ENCODE assay signal across 8 cellular contexts in genomic region chr7:50349963-50350944, GRCh38. TPM values are rescaled to one million over a fixed set of nuclear protein-coding genes. Genes with fewer than 3 reads are reported as not detected.
DNase-seq lines count a peak whose midpoint lies in the region; ATAC-seq and TF ChIP-seq lines count a peak whose summit lies in the region.

No MANE protein-coding gene starts in this region.

- H3K9me3 ChIP-seq in neutrophil (no peaks in the 10 kb centered on the region), thyroid gland (no peaks in the 10 kb centered on the region)

- H3K4me1 ChIP-seq in neutrophil (ENCODE audit: control insufficient read depth in 1 of 2, insufficient read depth in 1 of 2, low read depth in 1 of 2, low read length in 1 of 2): peaks cover 53 to 86% of the 10 kb centered on the region in 2 experiments
- no peaks in the 10 kb centered on the region for H3K4me1 ChIP-seq in thyroid gland

- intact Hi-C loops in thyroid gland (cut with DNase I): no loop called here

- ATAC-seq in HG03095 (IDR thresholded peaks at IDR 0.05; ENCODE audit: unreplicated experiment): peak; percentile 82

- TF ChIP-seq POLR2A in GM18951 (IDR thresholded peaks at IDR 0.05; ENCODE audit: extremely low read depth, insufficient read depth, insufficient read length) (peak; percentile 54), thyroid gland (IDR thresholded peaks at IDR 0.05) (no peak)

- H3K4me3 ChIP-seq in neutrophil (ENCODE audit: low read depth in 1 of 2, low read length in 1 of 2) (peak overlapping the region in 1 of 2 experiments; percentile 3), thyroid gland (replicated peaks in 1 of 3) (no peak overlapping the region)

- H3K36me3 ChIP-seq in neutrophil: peaks cover 46% of the 10 kb centered on the region
- H3K36me3 ChIP-seq in thyroid gland: no peaks in the 10 kb centered on the region

- H3K27me3 ChIP-seq in neutrophil (no peaks in the 10 kb centered on the region), thyroid gland (no peaks in the 10 kb centered on the region)

- H3K27ac ChIP-seq in neutrophil (peak overlapping the region; percentile 88), thyroid gland (no peak overlapping the region)

- in situ Hi-C loops in GM18951 (cut with MboI; ENCODE audit: low sequenced_read_pairs, unreplicated experiment): no loop called here

- WGBS in thyroid gland, 2 donors: 85 to 86% methylated on average over 18 of the region's 18 CpGs

- TF ChIP-seq CTCF in neutrophil (IDR thresholded peaks at IDR 0.05) (no peak), thyroid gland (IDR thresholded peaks at IDR 0.05) (no peak)

- DNase-seq in activated CD4-positive, alpha-beta T cell treated with anti-CD3 and anti-CD28 coated beads, Interleukin-2, amount 50 U/mL, for 48 hours: peak; percentile 83 to 88
- DNase-seq in DMS 273 treated with DMSO at 0.1 percent for 48 hours (lab: John Stamatoyannopoulos, UW): no peak
- DNase-seq in SK-N-DZ (ENCODE audit: low spot score): no peak
- no peak for DNase-seq in NCI-H128 (lab: John Stamatoyannopoulos, UW; ENCODE audit: unreplicated experiment)
- DNase-seq in thyroid gland: no peak

RNA-seq across cellular contexts. Expression of gene IKZF1, which starts 45.7 kb away (rescaled TPM):
- polyA plus RNA-seq in SK-N-DZ (2014; cell fraction: cytosol; rRNA removed): not detected in 2 replicates
- polyA plus RNA-seq in SK-N-DZ (2014; cell fraction: nucleus; rRNA removed): not detected in 2 replicates
- total RNA-seq in thyroid gland: 10 to 100 TPM in 1 of 4 donors, 1 to 10 TPM in 3; 8.9 to 10.5 (median 9.6) TPM

Comparison
In these comparisons a context has a peak if more than half of its experiments do, and no peak if none do; other contexts are left out.
1. DNase-seq: peak in activated CD4-positive, alpha-beta T cell treated with anti-CD3 and anti-CD28 coated beads, Interleukin-2, amount 50 U/mL, for 48 hours (2 of 2); none in DMS 273 treated with DMSO at 0.1 percent for 48 hours (single experiment), SK-N-DZ (single experiment), NCI-H128 (single experiment) and thyroid gland (0 of 2).